ENCODE assay signal across 27 cellular contexts in genomic region chr2:162340822-162341221, GRCh38. TPM values are rescaled to one million over a fixed set of nuclear protein-coding genes. Genes with fewer than 3 reads are reported as not detected.
DNase-seq lines count a peak whose midpoint lies in the region; ATAC-seq, FAIRE-seq and TF ChIP-seq lines count a peak whose summit lies in the region.
"Had no signal": no experiment of that assay in that cellular context is flagged by ENCODE, and none has a peak within 500 bp of the region (broad histone marks: within the 10 kb centered on the region; RNA-seq: fewer than 3 reads in every experiment).

No MANE protein-coding gene starts in this region.

- H3K4me1 ChIP-seq in HepG2 (ENCODE audit: insufficient read depth, low read length) (peaks cover 22% of the 10 kb centered on the region), right lobe of liver (peaks cover 0 to 3% (median 0%) of the 10 kb centered on the region in 4 donors), IMR-90 (ENCODE audit: control insufficient read depth, insufficient read depth, low read length) (no peaks in the 10 kb centered on the region), K562 (replicated peaks in 1 of 2; ENCODE audit: control insufficient read depth in 2 of 2, insufficient read depth in 2 of 2, low read length in 2 of 2) (peaks cover 0 to 6% of the 10 kb centered on the region in 2 experiments; a peak in 1 of 5 replicates), trophoblast cell (ENCODE audit: control insufficient read depth in 1 of 2, insufficient read depth in 2 of 2, low read length in 2 of 2) (peaks cover 0 to 5% of the 10 kb centered on the region in 2 experiments), heart right ventricle (peaks cover 0 to 22% (median 6%) of the 10 kb centered on the region in 9 donors)
- H3K4me1 ChIP-seq: BE2C, Caco-2 had no signal

- H3K27me3 ChIP-seq in HepG2 (ENCODE audit: control insufficient read depth in 1 of 2, insufficient read depth in 2 of 2, low read length in 2 of 2) = no peaks in the 10 kb centered on the region; a peak in 1 of 5 replicates
- H3K27me3 ChIP-seq in right lobe of liver = no peaks in the 10 kb centered on the region
- H3K27me3 ChIP-seq in IMR-90 (ENCODE audit: control insufficient read depth, insufficient read depth, low read length) = 0 out of 2 replicates have a peak, but pooled peaks cover 2% of the 10 kb centered on the region
- no peaks in the 10 kb centered on the region for H3K27me3 ChIP-seq in K562 (ENCODE audit: control insufficient read depth in 2 of 2, insufficient read depth in 2 of 2, low read length in 2 of 2)
- no peaks in the 10 kb centered on the region for H3K27me3 ChIP-seq in trophoblast cell (ENCODE audit: insufficient read depth, low read length)
- H3K27me3 ChIP-seq in heart right ventricle = no peaks in the 10 kb centered on the region
- H3K27me3 ChIP-seq: BE2C, BLaER1 had no signal

- H4K20me1 ChIP-seq in HepG2 (ENCODE audit: insufficient read depth, low read length) (no peaks in the 10 kb centered on the region), IMR-90 (ENCODE audit: insufficient read depth, low read length) (no peaks in the 10 kb centered on the region), K562 (replicated peaks; ENCODE audit: control insufficient read depth, insufficient read depth, low read length) (no peaks in the 10 kb centered on the region)
- H4K20me1 ChIP-seq: BLaER1 had no signal

- dilution Hi-C loops in IMR-90 (cut with HindIII; ENCODE audit: low sequenced_read_pairs, unreplicated experiment) = no loop called here

- H4K12ac ChIP-seq in trophoblast cell (ENCODE audit: low read depth, low read length) = no peak overlapping the region

- CTCF ChIA-PET in HepG2 (lab: Yijun Ruan, JAX; ENCODE audit: low intra/inter-chr PET ratio, low total read pairs) = no interaction called here
- CTCF ChIA-PET in IMR-90 (lab: Yijun Ruan, JAX) = no interaction called here
- CTCF ChIA-PET in K562 (lab: Yijun Ruan, JAX; ENCODE audit: low intra/inter-chr PET ratio) = no interaction called here

- no peak overlapping the region for H2BK120ac ChIP-seq in IMR-90 (ENCODE audit: low read depth, low read length)
- no peak overlapping the region for H2BK120ac ChIP-seq in trophoblast cell (ENCODE audit: insufficient read depth, low read length, poor library complexity)

- H3K4me2 ChIP-seq in HepG2 (ENCODE audit: low read depth, low read length) (no peak overlapping the region), IMR-90 (ENCODE audit: low read depth, low read length) (no peak overlapping the region), K562 (ENCODE audit: insufficient read depth, low read length) (no peak overlapping the region), trophoblast cell (ENCODE audit: low read length) (no peak overlapping the region)
- H3K4me2 ChIP-seq: BLaER1 had no signal

- H3K14ac ChIP-seq in IMR-90 (replicated peaks; ENCODE audit: low read depth, low read length) (no peak overlapping the region), trophoblast cell (ENCODE audit: low read length) (no peak overlapping the region)

- H3K4me3 ChIP-seq in HepG2 (replicated peaks in 1 of 3; ENCODE audit: insufficient read depth in 1 of 3, low read depth in 2 of 3, low read length in 3 of 3) (no peak overlapping the region), right lobe of liver (no peak overlapping the region), IMR-90 (ENCODE audit: insufficient read depth, low read depth, low read length) (no peak overlapping the region), K562 (no peak overlapping the region), trophoblast cell (ENCODE audit: low read depth, low read length) (no peak overlapping the region), heart right ventricle (no peak overlapping the region)
- H3K4me3 ChIP-seq: BLaER1, GM12878 had no signal

- H2AK9ac ChIP-seq in IMR-90 (replicated peaks; ENCODE audit: low read depth, low read length, poor library complexity) = no peak overlapping the region

- no peak overlapping the region for H3K56ac ChIP-seq in IMR-90 (ENCODE audit: extremely low read depth, insufficient read depth, low read length)

- no peak overlapping the region for H2BK12ac ChIP-seq in trophoblast cell (ENCODE audit: low read length)

- no peak for DNase-seq in HepG2 (ENCODE audit: low spot score)
- no peak for DNase-seq in right lobe of liver
- DNase-seq in IMR-90 = no peak
- DNase-seq in K562 (ENCODE audit: extremely low read depth in 1 of 4, low spot score in 3 of 4) = no peak
- no peak for DNase-seq in trophoblast cell
- no peak for DNase-seq in heart right ventricle
- DNase-seq in activated CD4-positive, alpha-beta T cell treated with anti-CD3 and anti-CD28 coated beads, Interleukin-2, amount 50 U/mL, for 48 hours = no peak
- DNase-seq: ACHN; BE2C; C1 segment of cervical spinal cord; Caco-2; CD4-positive, alpha-beta T cell; CD8-positive, alpha-beta T cell; DMS 273 treated with DMSO at 0.1 percent for 48 hours; DMS153; DMS53; DMS79; DND-41; EL; GDM1 had no signal

- H3K4ac ChIP-seq in IMR-90 (ENCODE audit: low read depth, low read length) = no peak overlapping the region
- H3K4ac ChIP-seq in trophoblast cell (ENCODE audit: low read depth, low read length) = no peak overlapping the region

- POLR2A ChIA-PET in HepG2 (lab: Yijun Ruan, JAX) = no interaction called here
- POLR2A ChIA-PET in IMR-90 (lab: Charles Lee; ENCODE audit: unreplicated experiment) = no interaction called here
- POLR2A ChIA-PET in K562 (lab: Yijun Ruan, JAX) = no interaction called here

- H3K9me1 ChIP-seq in IMR-90 (ENCODE audit: insufficient read depth, low read length) = no peaks in the 10 kb centered on the region
- no peaks in the 10 kb centered on the region for H3K9me1 ChIP-seq in K562 (ENCODE audit: control insufficient read depth, insufficient read depth, low read length)

- no peak for TF ChIP-seq EP300 in HepG2 (IDR thresholded peaks at IDR 0.05; ENCODE audit: low read depth in 2 of 2, low read length in 2 of 2)
- no peak for TF ChIP-seq EP300 in HepG2 (CRISPR knock-in tag; IDR thresholded peaks at IDR 0.05; ENCODE audit: borderline replicate concordance)
- TF ChIP-seq EP300 in K562 (IDR thresholded peaks at IDR 0.05; ENCODE audit: low read length) = no peak

- H3K27ac ChIP-seq in HepG2 (ENCODE audit: extremely low read length, insufficient read depth, low read length) (no peak overlapping the region), right lobe of liver (no peak overlapping the region), IMR-90 (ENCODE audit: insufficient read depth, low read length) (no peak overlapping the region), K562 (ENCODE audit: extremely low read depth, low read depth, low read length) (no peak overlapping the region), trophoblast cell (ENCODE audit: low read depth, low read length) (no peak overlapping the region), heart right ventricle (no peak overlapping the region)
- H3K27ac ChIP-seq: 22Rv1, BLaER1 had no signal

- BruUV-seq in HepG2 (replicated peaks; lab: Mats Ljungman, UMichigan) (no TSS peak), IMR-90 (replicated peaks; lab: Mats Ljungman, UMichigan) (no TSS peak), K562 (replicated peaks; lab: Mats Ljungman, UMichigan) (no TSS peak)

- H4K5ac ChIP-seq in IMR-90 (ENCODE audit: low read depth, low read length) = no peak overlapping the region

- TF ChIP-seq CTCF in HepG2 (CRISPR knock-in tag; IDR thresholded peaks at IDR 0.05) (no peak), right lobe of liver (IDR thresholded peaks at IDR 0.05) (no peak), IMR-90 (conservative IDR thresholded peaks at IDR 0.05; ENCODE audit: low read depth, low read length) (no peak), K562 (IDR thresholded peaks at IDR 0.05 in 2 of 3, conservative IDR thresholded peaks at IDR 0.05 in 1 of 3; ENCODE audit: insufficient read depth in 2 of 3, low read depth in 1 of 3, low read length in 3 of 3) (no peak), heart right ventricle (IDR thresholded peaks at IDR 0.05) (no peak)

- FAIRE-seq in HepG2 (lab: Jason Lieb, UNC) (no peak), K562 (lab: Jason Lieb, UNC) (no peak)
- FAIRE-seq: GM12878, GM12892, GM18507 had no signal

- TF ChIP-seq RAD21 in HepG2 (CRISPR knock-in tag; IDR thresholded peaks at IDR 0.05) (no peak), IMR-90 (IDR thresholded peaks at IDR 0.05; ENCODE audit: low read length) (no peak), K562 (CRISPR knock-in tag; conservative IDR thresholded peaks at IDR 0.05 in 1 of 2, IDR thresholded peaks at IDR 0.05 in 1 of 2) (no peak)

- H3K79me2 ChIP-seq in HepG2 (ENCODE audit: insufficient read depth, low read length) = peaks cover 11% of the 10 kb centered on the region
- H3K79me2 ChIP-seq in K562 (ENCODE audit: control insufficient read depth, insufficient read depth, low read length) = no peaks in the 10 kb centered on the region
- no peaks in the 10 kb centered on the region for H3K79me2 ChIP-seq in trophoblast cell (ENCODE audit: control insufficient read depth, insufficient read depth, low read length, poor library complexity)

- no peak overlapping the region for H2AK5ac ChIP-seq in IMR-90 (ENCODE audit: low read depth, low read length)
- H2AK5ac ChIP-seq in trophoblast cell (ENCODE audit: low read length) = no peak overlapping the region

- ATAC-seq in HepG2 = no peak
- ATAC-seq in right lobe of liver = no peak
- ATAC-seq in IMR-90 (ENCODE audit: low read depth) = no peak
- no peak for ATAC-seq in K562
- ATAC-seq in heart right ventricle = no peak
- no peak for ATAC-seq in HG02973 (IDR thresholded peaks at IDR 0.05; ENCODE audit: unreplicated experiment)
- ATAC-seq: CD8-positive, alpha-beta T cell; GM12878 had no signal

- intact Hi-C loops in HepG2 (cut with micrococcal nuclease; ENCODE audit: unreplicated experiment) (loop anchor here (5.0 kb wide), 1 partner anchor 241 kb away; no protein-coding TSS in a partner anchor), right lobe of liver (cut with DNase I) (no loop called here), IMR-90 (cut with micrococcal nuclease) (no loop called here), K562 (cut with micrococcal nuclease) (no loop called here), heart right ventricle (cut with DNase I) (no loop called here)

- H3K23ac ChIP-seq in IMR-90 (ENCODE audit: low read depth, low read length) (no peak overlapping the region), trophoblast cell (ENCODE audit: low read length) (peak overlapping the region; percentile 12)

- H3K9ac ChIP-seq in HepG2 (ENCODE audit: insufficient read depth, low read depth, low read length) (no peak overlapping the region), IMR-90 (ENCODE audit: low read depth, low read length) (no peak overlapping the region), K562 (ENCODE audit: insufficient read depth in 1 of 2, low read depth in 2 of 2, low read length in 2 of 2) (no peak overlapping the region), trophoblast cell (ENCODE audit: low read length) (no peak overlapping the region)
- H3K9ac ChIP-seq: BLaER1 had no signal

- no peak overlapping the region for H2BK15ac ChIP-seq in IMR-90 (ENCODE audit: low read depth, low read length)

- in situ Hi-C loops in HepG2 (cut with HindIII; ENCODE audit: extremely low pct_ligation_motif_present, low pct_unique_long_range_greater_than_20kb) (no loop called here), IMR-90 (cut with MboI; ENCODE audit: low sequenced_read_pairs) (no loop called here), K562 (cut with MboI) (no loop called here)

- no peaks in the 10 kb centered on the region for H3K9me3 ChIP-seq in HepG2 (ENCODE audit: low read length)
- H3K9me3 ChIP-seq in right lobe of liver = no peaks in the 10 kb centered on the region
- H3K9me3 ChIP-seq in IMR-90 (ENCODE audit: control insufficient read depth, insufficient read depth, low read length) = no peaks in the 10 kb centered on the region
- H3K9me3 ChIP-seq in K562 (replicated peaks; ENCODE audit: control insufficient read depth, insufficient read depth, low read depth, low read length) = no peaks in the 10 kb centered on the region
- H3K9me3 ChIP-seq in trophoblast cell (ENCODE audit: insufficient read depth, low read depth, low read length) = no peaks in the 10 kb centered on the region
- no peaks in the 10 kb centered on the region for H3K9me3 ChIP-seq in heart right ventricle
- H3K9me3 ChIP-seq: BE2C, Caco-2 had no signal

- H3K36me3 ChIP-seq in HepG2 (replicated peaks in 1 of 2; ENCODE audit: control insufficient read depth in 1 of 2, insufficient read depth in 2 of 2, low read length in 2 of 2) (no peaks in the 10 kb centered on the region), right lobe of liver (no peaks in the 10 kb centered on the region), IMR-90 (ENCODE audit: control insufficient read depth, insufficient read depth, low read length) (no peaks in the 10 kb centered on the region), K562 (ENCODE audit: control insufficient read depth, insufficient read depth, low read length) (no peaks in the 10 kb centered on the region), trophoblast cell (ENCODE audit: control insufficient read depth in 1 of 2, insufficient read depth in 2 of 2, low read length in 2 of 2) (no peaks in the 10 kb centered on the region), heart right ventricle (peaks cover 0 to 5% (median 0%) of the 10 kb centered on the region in 9 donors)
- H3K36me3 ChIP-seq: BE2C, BLaER1 had no signal

- TF ChIP-seq POLR2A in HepG2 (IDR thresholded peaks at IDR 0.05; ENCODE audit: insufficient read depth in 1 of 2, low read depth in 2 of 2, low read length in 2 of 2) (no peak), right lobe of liver (IDR thresholded peaks at IDR 0.05) (no peak), IMR-90 (IDR thresholded peaks at IDR 0.05; ENCODE audit: low read depth, low read length) (no peak), K562 (conservative IDR thresholded peaks at IDR 0.05) (no peak)

- H2BK5ac ChIP-seq in IMR-90 (ENCODE audit: low read depth, low read length, poor library complexity, severe bottlenecking) = no peak overlapping the region
- no peak overlapping the region for H2BK5ac ChIP-seq in trophoblast cell (ENCODE audit: low read depth, low read length, poor library complexity)

- H3K79me1 ChIP-seq in IMR-90 (ENCODE audit: low read depth in 1 of 2, low read length in 2 of 2) (no peaks in the 10 kb centered on the region), trophoblast cell (ENCODE audit: low read length) (peaks cover 4% of the 10 kb centered on the region)

- H4K91ac ChIP-seq in IMR-90 (ENCODE audit: insufficient read depth, low read depth, low read length) (no peak overlapping the region), trophoblast cell (ENCODE audit: low read depth, low read length) (no peak overlapping the region)

- H3K18ac ChIP-seq in IMR-90 (ENCODE audit: low read depth, low read length) = no peak overlapping the region
- no peak overlapping the region for H3K18ac ChIP-seq in trophoblast cell (ENCODE audit: low read length)

- no peak overlapping the region for H4K8ac ChIP-seq in IMR-90 (ENCODE audit: low read depth in 2 of 2, low read length in 2 of 2)
- no peak overlapping the region for H4K8ac ChIP-seq in trophoblast cell (ENCODE audit: low read depth, low read length)

- no peak overlapping the region for H2BK20ac ChIP-seq in IMR-90 (ENCODE audit: low read depth, low read length)

- H2AFZ ChIP-seq in HepG2 (ENCODE audit: low read length) (peak overlapping the region; percentile 16), IMR-90 (replicated peaks; ENCODE audit: low read length, poor library complexity) (no peak overlapping the region), K562 (ENCODE audit: low read depth, low read length) (no peak overlapping the region), trophoblast cell (ENCODE audit: insufficient read depth, low read length, poor library complexity) (no peak overlapping the region)

RNA-seq across cellular contexts. Expression of gene GCA, which starts 3.1 kb away (rescaled TPM):
- total RNA-seq in HepG2 (2016; rRNA removed; fragmentation: Illumina TruSeq; extraction: Trizol) (48.3 and 69.6 TPM in 2 replicates), right lobe of liver (10 to 100 TPM in 4 of 6 experiments, 1 to 10 TPM in 2; 6.8 to 18.1 (median 10.9) TPM), IMR-90 (2012; rRNA removed) (3.6 and 9.7 TPM in 2 replicates), K562 (2014; rRNA removed) (0.49 TPM in 1 of 2 replicates, not detected in the other), K562 (2014; rRNA removed; fragmentation: Illumina TruSeq; extraction: Trizol) (0.36 and 0.61 TPM in 2 replicates), K562 (2015; rRNA removed; fragmentation: Illumina TruSeq; extraction: Trizol) (0.45 and 0.65 TPM in 2 replicates), K562 (2021) (0.38 and 0.42 TPM in 2 replicates), heart right ventricle (10 to 100 TPM in 1 of 10 donors, 1 to 10 TPM in 9; 3.1 to 19.4 (median 6.6) TPM)
- 4.8 and 5.6 TPM in 2 replicates for total RNA-seq in HepG2 (2016; cell fraction: cytosol; rRNA removed; fragmentation: Illumina TruSeq; extraction: Trizol; ENCODE audit: low read depth)
- 53.8 and 73.2 TPM in 2 replicates for total RNA-seq in HepG2 (2016; cell fraction: insoluble cytoplasmic fraction; rRNA removed; fragmentation: Illumina TruSeq; extraction: Trizol)
- 10.8 and 11.8 TPM in 2 replicates for total RNA-seq in HepG2 (2016; cell fraction: membrane; rRNA removed; fragmentation: Illumina TruSeq; extraction: Trizol)
- 25.2 TPM in 2 replicates for total RNA-seq in HepG2 (2016; cell fraction: nucleus; rRNA removed; fragmentation: Illumina TruSeq; extraction: Trizol)
- polyA plus RNA-seq in HepG2 (2011; rRNA removed) (37.5 and 42.0 TPM in 2 replicates), IMR-90 (2012; rRNA removed) (2.2 and 2.3 TPM in 2 replicates), K562 (2011; rRNA removed) (0.49 TPM in 1 of 2 replicates, not detected in the other), K562 (2014; fragmentation: Illumina TruSeq; extraction: Trizol) (0.19 and 0.25 TPM in 2 replicates), K562 (2014; fragmentation: Nextera tagmentation; extraction: Ambion mirVana) (under 1 TPM; 0.39 to 0.79 TPM), K562 (2014; rRNA removed) (0.24 and 0.30 TPM in 2 replicates), heart right ventricle (1 to 10 TPM; 7.3 to 7.8 TPM)
- polyA plus RNA-seq in HepG2 (2011; cell fraction: cytosol; rRNA removed) = 29.6 and 30.2 TPM in 2 replicates
- polyA plus RNA-seq in HepG2 (2011; cell fraction: nucleus; rRNA removed) = 18.5 and 19.2 TPM in 2 replicates
- polyA plus RNA-seq in HepG2 (2012) = 31.4 and 38.3 TPM in 2 replicates
- polyA plus RNA-seq in HepG2 (2016; cell fraction: cytosol; fragmentation: Illumina TruSeq; extraction: Trizol; ENCODE audit: low read depth) = 3.0 and 3.2 TPM in 2 replicates
- polyA plus RNA-seq in HepG2 (2016; cell fraction: insoluble cytoplasmic fraction; fragmentation: Illumina TruSeq; extraction: Trizol; ENCODE audit: low read depth) = 63.5 and 69.1 TPM in 2 replicates
- polyA plus RNA-seq in HepG2 (2016; cell fraction: membrane; fragmentation: Illumina TruSeq; extraction: Trizol; ENCODE audit: low read depth) = 5.8 and 6.4 TPM in 2 replicates
- 35.6 and 39.1 TPM in 2 replicates for polyA plus RNA-seq in HepG2 (2016; cell fraction: nucleus; fragmentation: Illumina TruSeq; extraction: Trizol; ENCODE audit: insufficient read depth, low read depth)
- polyA minus RNA-seq in HepG2 (2011; rRNA and poly(A)+ RNA removed; ENCODE audit: low replicate concordance) = 1.4 and 24.4 TPM in 2 replicates
- 34.6 TPM in 2 replicates for polyA minus RNA-seq in HepG2 (2011; cell fraction: cytosol; rRNA and poly(A)+ RNA removed)
- polyA minus RNA-seq in HepG2 (2011; cell fraction: nucleus; rRNA and poly(A)+ RNA removed) = 23.0 and 25.1 TPM in 2 replicates
- 1.1 and 3.5 TPM in 2 replicates for polyA plus RNA-seq in IMR-90 (2012; cell fraction: cytosol; rRNA removed)
- polyA plus RNA-seq in IMR-90 (2012; cell fraction: nucleus; rRNA removed; ENCODE audit: low replicate concordance) = 1.1 and 3.5 TPM in 2 replicates
- total RNA-seq in K562 (2011; cell fraction: chromatin; rRNA removed; ENCODE audit: low replicate concordance) = not detected in 2 replicates
- total RNA-seq in K562 (2011; cell fraction: nucleolus; rRNA removed) = not detected in 2 replicates
- not detected in 2 replicates for total RNA-seq in K562 (2011; cell fraction: nucleoplasm; rRNA removed)
- polyA plus RNA-seq in K562 (2011; cell fraction: cytosol; rRNA removed) = not detected in 2 replicates
- 0.34 TPM in 1 of 2 replicates, not detected in the other for polyA plus RNA-seq in K562 (2011; cell fraction: nucleus; rRNA removed)
- polyA plus RNA-seq in K562 (2012) = 0.33 and 0.73 TPM in 2 replicates
- polyA minus RNA-seq in K562 (2011; rRNA and poly(A)+ RNA removed) = not detected in 2 replicates
- not detected in 2 replicates for polyA minus RNA-seq in K562 (2011; cell fraction: cytosol; rRNA and poly(A)+ RNA removed)
- not detected in 2 replicates for polyA minus RNA-seq in K562 (2011; cell fraction: nucleus; rRNA and poly(A)+ RNA removed)
- 8.3 and 8.5 TPM in 2 replicates for polyA plus RNA-seq in trophoblast cell (2013)

RNA-seq across cellular contexts. Expression of gene IFIH1, which starts 22.3 kb away (rescaled TPM):
- 11.5 and 15.0 TPM in 2 replicates for total RNA-seq in HepG2 (2016; rRNA removed; fragmentation: Illumina TruSeq; extraction: Trizol)
- total RNA-seq in HepG2 (2016; cell fraction: cytosol; rRNA removed; fragmentation: Illumina TruSeq; extraction: Trizol; ENCODE audit: low read depth) = 1.0 and 2.0 TPM in 2 replicates
- 11.9 and 16.4 TPM in 2 replicates for total RNA-seq in HepG2 (2016; cell fraction: insoluble cytoplasmic fraction; rRNA removed; fragmentation: Illumina TruSeq; extraction: Trizol)
- total RNA-seq in HepG2 (2016; cell fraction: membrane; rRNA removed; fragmentation: Illumina TruSeq; extraction: Trizol) = 3.8 and 4.4 TPM in 2 replicates
- 12.6 and 15.3 TPM in 2 replicates for total RNA-seq in HepG2 (2016; cell fraction: nucleus; rRNA removed; fragmentation: Illumina TruSeq; extraction: Trizol)
- 1.5 and 1.7 TPM in 2 replicates for polyA plus RNA-seq in HepG2 (2011; rRNA removed)
- polyA plus RNA-seq in HepG2 (2011; cell fraction: cytosol; rRNA removed) = 1.1 and 1.4 TPM in 2 replicates
- polyA plus RNA-seq in HepG2 (2011; cell fraction: nucleus; rRNA removed) = 3.1 and 3.6 TPM in 2 replicates
- polyA plus RNA-seq in HepG2 (2012) = 5.7 and 7.1 TPM in 2 replicates
- polyA plus RNA-seq in HepG2 (2016; cell fraction: cytosol; fragmentation: Illumina TruSeq; extraction: Trizol; ENCODE audit: low read depth) = 0.53 and 0.81 TPM in 2 replicates
- 16.1 and 16.9 TPM in 2 replicates for polyA plus RNA-seq in HepG2 (2016; cell fraction: insoluble cytoplasmic fraction; fragmentation: Illumina TruSeq; extraction: Trizol; ENCODE audit: low read depth)
- 1.4 and 1.9 TPM in 2 replicates for polyA plus RNA-seq in HepG2 (2016; cell fraction: membrane; fragmentation: Illumina TruSeq; extraction: Trizol; ENCODE audit: low read depth)
- 10.3 and 11.5 TPM in 2 replicates for polyA plus RNA-seq in HepG2 (2016; cell fraction: nucleus; fragmentation: Illumina TruSeq; extraction: Trizol; ENCODE audit: insufficient read depth, low read depth)
- polyA minus RNA-seq in HepG2 (2011; rRNA and poly(A)+ RNA removed; ENCODE audit: low replicate concordance) = 0.63 and 1.1 TPM in 2 replicates
- polyA minus RNA-seq in HepG2 (2011; cell fraction: cytosol; rRNA and poly(A)+ RNA removed) = 1.5 and 1.8 TPM in 2 replicates
- polyA minus RNA-seq in HepG2 (2011; cell fraction: nucleus; rRNA and poly(A)+ RNA removed) = 8.1 and 12.3 TPM in 2 replicates
- total RNA-seq in right lobe of liver = 10 to 100 TPM in 5 of 6 experiments, 1 to 10 TPM in 1; 8.8 to 15.6 (median 11.9) TPM
- total RNA-seq in IMR-90 (2012; rRNA removed) = 1.4 and 2.2 TPM in 2 replicates
- 0.76 and 1.3 TPM in 2 replicates for polyA plus RNA-seq in IMR-90 (2012; rRNA removed)
- polyA plus RNA-seq in IMR-90 (2012; cell fraction: cytosol; rRNA removed) = 0.27 and 0.88 TPM in 2 replicates
- 0.55 and 0.79 TPM in 2 replicates for polyA plus RNA-seq in IMR-90 (2012; cell fraction: nucleus; rRNA removed; ENCODE audit: low replicate concordance)
- total RNA-seq in K562 (2011; cell fraction: chromatin; rRNA removed; ENCODE audit: low replicate concordance) = 0.32 TPM in 2 replicates
- 0.33 TPM in 1 of 2 replicates, not detected in the other for total RNA-seq in K562 (2011; cell fraction: nucleolus; rRNA removed)
- 0.44 TPM in 1 of 2 replicates, not detected in the other for total RNA-seq in K562 (2011; cell fraction: nucleoplasm; rRNA removed)
- 0.50 and 0.61 TPM in 2 replicates for total RNA-seq in K562 (2014; rRNA removed)
- total RNA-seq in K562 (2014; rRNA removed; fragmentation: Illumina TruSeq; extraction: Trizol) = 0.51 and 0.69 TPM in 2 replicates
- total RNA-seq in K562 (2015; rRNA removed; fragmentation: Illumina TruSeq; extraction: Trizol) = 0.64 and 0.94 TPM in 2 replicates
- total RNA-seq in K562 (2021) = 0.91 and 1.1 TPM in 2 replicates
- 0.07 and 0.15 TPM in 2 replicates for polyA plus RNA-seq in K562 (2011; rRNA removed)
- polyA plus RNA-seq in K562 (2011; cell fraction: cytosol; rRNA removed) = 0.16 TPM in 1 of 2 replicates, not detected in the other
- 0.15 and 0.26 TPM in 2 replicates for polyA plus RNA-seq in K562 (2011; cell fraction: nucleus; rRNA removed)
- polyA plus RNA-seq in K562 (2012) = 0.95 and 2.7 TPM in 2 replicates
- polyA plus RNA-seq in K562 (2014; fragmentation: Illumina TruSeq; extraction: Trizol) = 0.54 and 1.2 TPM in 2 replicates
- under 1 TPM in 1 of 2 experiments, not detected in 1; 0.29 TPM for polyA plus RNA-seq in K562 (2014; fragmentation: Nextera tagmentation; extraction: Ambion mirVana)
- 0.12 and 0.28 TPM in 2 replicates for polyA plus RNA-seq in K562 (2014; rRNA removed)
- 0.12 and 0.28 TPM in 2 replicates for polyA minus RNA-seq in K562 (2011; rRNA and poly(A)+ RNA removed)
- polyA minus RNA-seq in K562 (2011; cell fraction: cytosol; rRNA and poly(A)+ RNA removed) = not detected in 2 replicates
- polyA minus RNA-seq in K562 (2011; cell fraction: nucleus; rRNA and poly(A)+ RNA removed) = 0.27 and 0.33 TPM in 2 replicates
- 1.3 TPM in 2 replicates for polyA plus RNA-seq in trophoblast cell (2013)
- total RNA-seq in heart right ventricle = 10 to 100 TPM in 2 of 10 donors, 1 to 10 TPM in 8; 4.0 to 22.1 (median 6.5) TPM
- 1 to 10 TPM; 3.5 to 5.8 TPM for polyA plus RNA-seq in heart right ventricle
- total RNA-seq: G401 had no signal

Comparison
In these comparisons a context has a peak if more than half of its experiments do, and no peak if none do; other contexts are left out.
1. Of the 241 proteins assayed by ChIP-seq in both HepG2 and K562: peak only in HepG2: MAFK; only in K562: MAFG; in both: MAFF; in neither: 238.